21 cellular contexts compared by ENCODE assay signal in genomic region chr22:43331698-43332097, GRCh38. TPM values are rescaled to one million over a fixed set of nuclear protein-coding genes. Genes with fewer than 3 reads are reported as not detected.
A peak's percentile ranks its signal among the peaks of the same experiment; 100 is the strongest.
DNase-seq lines count a peak whose midpoint lies in the region; FAIRE-seq and TF ChIP-seq lines count a peak whose summit lies in the region.
"Had no signal": no experiment of that assay in that cellular context is flagged by ENCODE, and none has a peak within 500 bp of the region (broad histone marks: within the 10 kb centered on the region; RNA-seq: fewer than 3 reads in every experiment).

No MANE protein-coding gene starts in this region.

- 93% methylated on average over 9 of the region's 9 CpGs for WGBS in esophagus muscularis mucosa
- 83 to 90% (median 86%) methylated on average over 9 of the region's 9 CpGs for WGBS in small intestine, 3 donors

- no peak for TF ChIP-seq CTCF in esophagus muscularis mucosa (IDR thresholded peaks at IDR 0.05)

- intact Hi-C loops in esophagus muscularis mucosa (cut with DNase I), result no loop called here

- no peak overlapping the region for H3K4me3 ChIP-seq in BLaER1
- H3K4me3 ChIP-seq in BLaER1 treated with 17β-estradiol and CSF1 and Interleukin-3, amounts not matched to agents 10 nM and 100 nM, result no peak overlapping the region
- H3K4me3 ChIP-seq in esophagus muscularis mucosa, result no peak overlapping the region
- H3K4me3 ChIP-seq in small intestine (ENCODE audit: low read depth in 1 of 2, low read length in 2 of 2), result no peak overlapping the region

- no peak for TF ChIP-seq POLR2A in esophagus muscularis mucosa (IDR thresholded peaks at IDR 0.05; ENCODE audit: low read depth)

- no peak overlapping the region for H3K9ac ChIP-seq in BLaER1
- H3K9ac ChIP-seq in BLaER1 treated with 17β-estradiol and CSF1 and Interleukin-3, amounts not matched to agents 10 nM and 100 nM, result no peak overlapping the region

- H3K27ac ChIP-seq in BLaER1 (no peak overlapping the region), esophagus muscularis mucosa (replicated peaks in 1 of 4) (peak overlapping the region in 3 of 4 donors; percentile 18 to 27 (median 27)), small intestine (ENCODE audit: low read depth in 1 of 2, low read length in 1 of 2) (no peak overlapping the region)
- H3K27ac ChIP-seq in BLaER1 treated with 17β-estradiol and CSF1 and Interleukin-3, amounts not matched to agents 10 nM and 100 nM, result no peak overlapping the region
- H3K27ac ChIP-seq: C4-2B had no signal

- FAIRE-seq in small intestine (lab: Jason Lieb, UNC), result no peak
- FAIRE-seq: D721Med, G401.6, GM12891, GM19239 had no signal

- no peaks in the 10 kb centered on the region for H3K27me3 ChIP-seq in BLaER1
- no peaks in the 10 kb centered on the region for H3K27me3 ChIP-seq in BLaER1 treated with 17β-estradiol and CSF1 and Interleukin-3, amounts not matched to agents 10 nM and 100 nM
- peaks cover 0 to 4% (median 0%) of the 10 kb centered on the region in 4 donors for H3K27me3 ChIP-seq in esophagus muscularis mucosa
- H3K27me3 ChIP-seq in small intestine (ENCODE audit: control insufficient read depth in 2 of 2, insufficient read depth in 2 of 2, low read length in 2 of 2), result no peaks in the 10 kb centered on the region
- H3K27me3 ChIP-seq: BE2C had no signal

- DNase-seq in esophagus muscularis mucosa (ENCODE audit: extremely low spot score), result no peak
- no peak for DNase-seq in activated T-cell treated with anti-CD3 and anti-CD28 coated beads, Interleukin-2, amount 50 U/mL, for 1 hour
- no peak for DNase-seq in small intestine
- DNase-seq in HuH-7 (ENCODE audit: low spot score), result no peak
- DNase-seq: 8988T; ACHN; BE2C; Caco-2; Calu3; CD4-positive, alpha-beta T cell; CD8-positive, alpha-beta T cell; DMS79 treated with DMSO at 0.1 percent for 48 hours; GF-D8 had no signal

- no peak for TF ChIP-seq EP300 in esophagus muscularis mucosa (IDR thresholded peaks at IDR 0.05)

- peak overlapping the region; percentile 8; the same call in 1 of the 2 replicates for H3K4me2 ChIP-seq in BLaER1
- H3K4me2 ChIP-seq in BLaER1 treated with 17β-estradiol and CSF1 and Interleukin-3, amounts not matched to agents 10 nM and 100 nM, result peak overlapping the region in 9 of 11 experiments; percentile 25 to 48 (median 34); a peak in 14 of 22 replicates

- no peaks in the 10 kb centered on the region for H3K9me3 ChIP-seq in BLaER1
- no peaks in the 10 kb centered on the region for H3K9me3 ChIP-seq in BLaER1 treated with 17β-estradiol and CSF1 and Interleukin-3, amounts not matched to agents 10 nM and 100 nM (replicated peaks in 1 of 11)
- H3K9me3 ChIP-seq in esophagus muscularis mucosa, result no peaks in the 10 kb centered on the region
- H3K9me3 ChIP-seq in small intestine (ENCODE audit: control insufficient read depth, low read depth), result no peaks in the 10 kb centered on the region
- H3K9me3 ChIP-seq: BE2C, Caco-2 had no signal

- H3K36me3 ChIP-seq in BLaER1, result no peaks in the 10 kb centered on the region
- H3K36me3 ChIP-seq in BLaER1 treated with 17β-estradiol and CSF1 and Interleukin-3, amounts not matched to agents 10 nM and 100 nM, result no peaks in the 10 kb centered on the region
- peaks cover 0 to 8% (median 0%) of the 10 kb centered on the region in 4 donors for H3K36me3 ChIP-seq in esophagus muscularis mucosa
- no peaks in the 10 kb centered on the region for H3K36me3 ChIP-seq in small intestine (ENCODE audit: control insufficient read depth in 2 of 2, insufficient read depth in 2 of 2, low read length in 2 of 2)

- H3K4me1 ChIP-seq in BLaER1, result peaks cover 48% of the 10 kb centered on the region
- H3K4me1 ChIP-seq in BLaER1 treated with 17β-estradiol and CSF1 and Interleukin-3, amounts not matched to agents 10 nM and 100 nM, result peaks cover 7 to 49% (median 41%) of the 10 kb centered on the region in 10 experiments; a peak in 19 of 20 replicates
- H3K4me1 ChIP-seq in esophagus muscularis mucosa, result peaks cover 0 to 69% (median 22%) of the 10 kb centered on the region in 4 donors
- H3K4me1 ChIP-seq in small intestine (ENCODE audit: control insufficient read depth in 2 of 2, insufficient read depth in 1 of 2, low read depth in 1 of 2, low read length in 1 of 2), result no peaks in the 10 kb centered on the region
- H3K4me1 ChIP-seq: BE2C, Caco-2 had no signal

- H4K20me1 ChIP-seq in BLaER1, result no peaks in the 10 kb centered on the region
- no peaks in the 10 kb centered on the region for H4K20me1 ChIP-seq in BLaER1 treated with 17β-estradiol and CSF1 and Interleukin-3, amounts not matched to agents 10 nM and 100 nM

RNA-seq across cellular contexts. Expression of gene SCUBE1, which starts 11.5 kb away (rescaled TPM):
- 100 to 1,000 TPM in 1 of 4 donors, 10 to 100 TPM in 3; 33.3 to 109 (median 66.3) TPM for total RNA-seq in esophagus muscularis mucosa
- 1 to 10 TPM in 1 of 3 donors, under 1 TPM in 2; 0.45 to 5.4 (median 0.54) TPM for polyA plus RNA-seq in small intestine
- total RNA-seq: Caco-2; CD4-positive, alpha-beta T cell; CD8-positive, alpha-beta T cell had no signal
- polyA plus RNA-seq: AG04450 had no signal

Comparison
In these comparisons a context has a peak if more than half of its experiments do, and no peak if none do; other contexts are left out.
1. H3K27ac ChIP-seq: peak in esophagus muscularis mucosa (3 of 4); none in BLaER1 (single experiment), BLaER1 treated with 17β-estradiol and CSF1 and Interleukin-3, amounts not matched to agents 10 nM and 100 nM (0 of 11) and small intestine (0 of 2).